Comparison of ENCODE assay signal across 8 cellular contexts in genomic region chr22:50308986-50309600, GRCh38. TPM values are rescaled to one million over a fixed set of nuclear protein-coding genes. Genes with fewer than 3 reads are reported as not detected.
DNase-seq lines count a peak whose midpoint lies in the region; ATAC-seq and TF ChIP-seq lines count a peak whose summit lies in the region.

No MANE protein-coding gene starts in this region.

- H3K9ac ChIP-seq in duodenal mucosa (ENCODE audit: low read depth in 1 of 2, low read length in 2 of 2) (no peak overlapping the region), neural progenitor cell (no peak overlapping the region)

- H3K4me3 ChIP-seq in A673 (ENCODE audit: low read depth, low read length, poor library complexity, severe bottlenecking) (no peak overlapping the region), duodenal mucosa (ENCODE audit: low read depth in 1 of 2, low read length in 2 of 2) (no peak overlapping the region), neural progenitor cell (no peak overlapping the region), lower leg skin (ENCODE audit: low read depth, poor library complexity, severe bottlenecking) (no peak overlapping the region)

- DNase-seq in A673 (ENCODE audit: low spot score) (no peak), LHCN-M2 (ENCODE audit: low read depth) (peak; percentile 49), neural progenitor cell (ENCODE audit: low spot score) (no peak), NCI-H1092 treated with DMSO at 0.1 percent for 48 hours (lab: John Stamatoyannopoulos, UW) (no peak), lower leg skin (ENCODE audit: low spot score in 2 of 2) (no peak)
- no peak for DNase-seq in NK-92 treated with Interleukin-12 subunit alpha and Interleukin-12 subunit beta, amount 100 ng/mL, for 24 hours (lab: John Stamatoyannopoulos, UW)

- no peak for TF ChIP-seq CTCF in A673 (conservative IDR thresholded peaks at IDR 0.05; ENCODE audit: low read depth, low read length)
- TF ChIP-seq CTCF in neural progenitor cell (IDR thresholded peaks at IDR 0.05): no peak
- TF ChIP-seq CTCF in lower leg skin (IDR thresholded peaks at IDR 0.05): no peak

- peaks cover 3% of the 10 kb centered on the region for H3K36me3 Mint-ChIP-seq in neural progenitor cell

- no peak for ATAC-seq in HG03354 (IDR thresholded peaks at IDR 0.05; ENCODE audit: poor library complexity, severe bottlenecking, unreplicated experiment)

- no peak overlapping the region for H3K4me2 ChIP-seq in neural progenitor cell

- intact Hi-C loops in A673 (cut with micrococcal nuclease; ENCODE audit: unreplicated experiment) (no loop called here), lower leg skin (cut with DNase I; ENCODE audit: low total_unique reads) (no loop called here)

- peaks cover 17% of the 10 kb centered on the region for H3K4me1 Mint-ChIP-seq in neural progenitor cell

- CTCF ChIA-PET in A673 (lab: Charles Lee): no interaction called here

- H2AFZ ChIP-seq in neural progenitor cell (replicated peaks): no peak overlapping the region

- H3K9me3 Mint-ChIP-seq in neural progenitor cell: no peaks in the 10 kb centered on the region

- H3K4me1 ChIP-seq in A673 (ENCODE audit: insufficient read depth, low read length, poor library complexity, severe bottlenecking) (peaks cover 26% of the 10 kb centered on the region), duodenal mucosa (ENCODE audit: control insufficient read depth in 1 of 2, insufficient read depth in 2 of 2, low read length in 2 of 2) (peaks cover 22 to 46% of the 10 kb centered on the region in 2 donors), neural progenitor cell (peaks cover 33% of the 10 kb centered on the region)

- H3K27me3 Mint-ChIP-seq in neural progenitor cell (ENCODE audit: insufficient read depth, low read depth): no peaks in the 10 kb centered on the region

- peaks cover 29% of the 10 kb centered on the region for H3K79me2 ChIP-seq in neural progenitor cell (ENCODE audit: low read depth)

- H3K9me3 ChIP-seq in A673 (ENCODE audit: low read depth, low read length, poor library complexity, severe bottlenecking) (no peaks in the 10 kb centered on the region), duodenal mucosa (ENCODE audit: control insufficient read depth in 1 of 2, low read length in 2 of 2) (no peaks in the 10 kb centered on the region), neural progenitor cell (ENCODE audit: low read depth) (no peaks in the 10 kb centered on the region)

- peak overlapping the region; percentile 60 for H3K4me3 Mint-ChIP-seq in neural progenitor cell

- no peak for TF ChIP-seq POLR2A in lower leg skin (IDR thresholded peaks at IDR 0.05)

- H3K27ac Mint-ChIP-seq in neural progenitor cell: peak overlapping the region; percentile 72

- H3F3A ChIP-seq in neural progenitor cell (ENCODE audit: low read depth): peaks cover 21% of the 10 kb centered on the region

- WGBS in lower leg skin, 2 donors: 46 to 66% methylated on average over 3 to 9 of the region's 9 CpGs

- peaks cover 23% of the 10 kb centered on the region for H4K20me1 ChIP-seq in neural progenitor cell (ENCODE audit: low read depth)

- POLR2A ChIA-PET in A673 (lab: Charles Lee; ENCODE audit: low non-redundant PET): no interaction called here

- BruUV-seq in A673 (replicated peaks; lab: Mats Ljungman, UMichigan): no TSS peak

- H3K27me3 ChIP-seq in A673 (replicated peaks; ENCODE audit: insufficient read depth, low read depth, low read length, poor library complexity) (no peaks in the 10 kb centered on the region), duodenal mucosa (ENCODE audit: control insufficient read depth in 1 of 2, insufficient read depth in 2 of 2, low read length in 2 of 2) (no peaks in the 10 kb centered on the region), neural progenitor cell (no peaks in the 10 kb centered on the region)

- H3K27ac ChIP-seq in A673 (ENCODE audit: low read depth, low read length, poor library complexity, severe bottlenecking): peak overlapping the region; percentile 46
- peak overlapping the region; percentile 52 for H3K27ac ChIP-seq in duodenal mucosa (ENCODE audit: low read depth, low read length)
- H3K27ac ChIP-seq in neural progenitor cell: peak overlapping the region; percentile 70

- peaks cover 7% of the 10 kb centered on the region for H3K36me3 ChIP-seq in A673 (ENCODE audit: insufficient read depth, low read length, poor library complexity, severe bottlenecking)
- H3K36me3 ChIP-seq in duodenal mucosa (ENCODE audit: control insufficient read depth in 1 of 2, insufficient read depth in 2 of 2, low read length in 2 of 2): no peaks in the 10 kb centered on the region
- no peaks in the 10 kb centered on the region for H3K36me3 ChIP-seq in neural progenitor cell

RNA-seq across cellular contexts. Expression of gene PLXNB2, which starts 1.6 kb away (rescaled TPM):
- 155 and 173 TPM in 2 replicates for total RNA-seq in A673 (2021)
- total RNA-seq in LHCN-M2 (2014; rRNA removed): 140 and 148 TPM in 2 replicates
- polyA plus RNA-seq in LHCN-M2 (2012): 151 TPM
- 32.4 and 94.1 TPM in 2 replicates for total RNA-seq in neural progenitor cell (ENCODE audit: low replicate concordance)
- total RNA-seq in lower leg skin: 100 to 1,000 TPM; 105 to 199 (median 155) TPM

RNA-seq across cellular contexts. Expression of gene DENND6B, which starts 17.7 kb away (rescaled TPM):
- 5.3 and 10.8 TPM in 2 replicates for total RNA-seq in A673 (2021)
- total RNA-seq in LHCN-M2 (2014; rRNA removed): 2.8 and 3.5 TPM in 2 replicates
- 4.5 TPM for polyA plus RNA-seq in LHCN-M2 (2012)
- total RNA-seq in neural progenitor cell (ENCODE audit: low replicate concordance): 1.0 and 7.8 TPM in 2 replicates
- 1 to 10 TPM in 3 of 4 donors, under 1 TPM in 1; 0.97 to 8.8 (median 6.5) TPM for total RNA-seq in lower leg skin

RNA-seq across cellular contexts. Expression of gene PPP6R2, which starts 34.0 kb away (rescaled TPM):
- total RNA-seq in A673 (2021) (64.6 and 66.7 TPM in 2 replicates), LHCN-M2 (2014; rRNA removed) (62.8 and 64.2 TPM in 2 replicates), neural progenitor cell (ENCODE audit: low replicate concordance) (32.6 and 65.5 TPM in 2 replicates), lower leg skin (10 to 100 TPM; 32.0 to 56.3 (median 50.9) TPM)
- polyA plus RNA-seq in LHCN-M2 (2012): 27.7 TPM

RNA-seq across cellular contexts. Expression of gene MAPK11, which starts 38.9 kb away (rescaled TPM):
- 5.4 and 10.4 TPM in 2 replicates for total RNA-seq in A673 (2021)
- 7.6 and 8.3 TPM in 2 replicates for total RNA-seq in LHCN-M2 (2014; rRNA removed)
- 7.9 TPM for polyA plus RNA-seq in LHCN-M2 (2012)
- total RNA-seq in neural progenitor cell (ENCODE audit: low replicate concordance): 0.37 TPM in 1 of 2 replicates, not detected in the other
- total RNA-seq in lower leg skin: 1 to 10 TPM in 3 of 4 donors, under 1 TPM in 1; 0.65 to 8.1 (median 2.9) TPM

RNA-seq across cellular contexts. Expression of gene MAPK12, which starts 47.6 kb away (rescaled TPM):
- total RNA-seq in A673 (2021) (20.8 and 27.5 TPM in 2 replicates), LHCN-M2 (2014; rRNA removed) (31.2 and 33.8 TPM in 2 replicates), neural progenitor cell (ENCODE audit: low replicate concordance) (18.7 and 28.4 TPM in 2 replicates), lower leg skin (1 to 10 TPM in 3 of 4 donors, under 1 TPM in 1; 0.99 to 3.5 (median 1.8) TPM)
- 20.4 TPM for polyA plus RNA-seq in LHCN-M2 (2012)
